Comparison of ENCODE assay signal across 9 cellular contexts in the genomic region with DNA sequence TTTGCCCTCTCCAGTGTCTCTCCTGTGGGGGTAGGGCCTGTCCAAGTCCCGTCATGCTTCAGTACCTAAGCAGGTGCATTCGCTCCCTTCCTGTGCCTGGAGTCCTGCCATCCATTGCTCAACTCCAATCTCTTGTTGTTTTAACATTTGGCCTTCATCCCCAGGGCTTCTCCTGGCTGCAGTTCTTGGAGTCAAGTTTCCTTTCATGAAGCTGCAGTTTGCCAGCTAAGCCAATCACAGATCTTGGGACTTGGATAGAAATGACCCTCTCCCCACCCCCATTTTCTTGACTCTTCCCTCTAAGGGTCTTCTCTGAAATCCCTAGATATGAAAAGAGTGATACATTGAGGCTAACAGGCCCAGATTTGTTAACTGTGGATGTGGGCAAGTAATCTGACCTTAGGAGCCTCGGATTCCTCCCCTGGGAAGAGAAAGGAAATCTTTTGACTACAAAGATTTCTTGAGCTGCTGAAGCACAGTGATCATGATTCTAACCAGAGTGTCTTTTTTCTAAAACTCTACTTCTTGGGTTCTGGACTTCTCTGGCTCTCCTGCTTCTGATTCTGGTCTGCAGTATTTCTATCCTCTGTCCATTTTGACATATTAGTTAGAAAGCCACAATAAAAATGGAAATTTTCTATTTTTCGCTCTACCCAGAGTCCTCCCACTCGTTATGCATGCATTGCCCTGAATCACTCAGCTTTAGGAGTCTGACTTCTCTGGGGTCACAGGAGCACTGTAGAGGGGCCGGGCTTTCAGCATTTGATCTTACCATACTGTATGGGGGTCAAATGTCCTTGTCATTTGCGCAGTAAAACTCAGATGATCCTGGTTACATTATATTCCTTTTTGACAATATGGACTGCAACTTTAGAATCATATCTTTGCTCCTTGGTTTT.
DNase-seq lines count a peak whose midpoint lies in the region; ATAC-seq and TF ChIP-seq lines count a peak whose summit lies in the region.
"Had no signal": no experiment of that assay in that cellular context is flagged by ENCODE, and none has a peak within 500 bp of the region (broad histone marks: within the 10 kb centered on the region; RNA-seq: fewer than 3 reads in every experiment).

No MANE protein-coding gene starts in this region.

- H3T11ph ChIP-seq in H9 (ENCODE audit: low read length), result no peak overlapping the region

- no CpG with 5 or more reads among the region's 7 CpGs for WGBS in H9 (ENCODE audit: extremely low coverage, insufficient read length, low lambda C conversion rate)
- 38 to 41% (median 41%) methylated on average over 7 of the region's 7 CpGs for WGBS in psoas muscle, 3 donors

- H2AFZ ChIP-seq in H9 (ENCODE audit: low read length), result peak overlapping the region; percentile 96

- H3K27me3 Mint-ChIP-seq in H9 (ENCODE audit: low read depth), result no peaks in the 10 kb centered on the region
- H3K27me3 Mint-ChIP-seq in naive thymus-derived CD4-positive, alpha-beta T cell, result peaks cover 0 to 4% (median 0%) of the 10 kb centered on the region in 5 donors

- H3K9me3 ChIP-seq in H9 (ENCODE audit: control insufficient read depth, low read depth, low read length) (no peaks in the 10 kb centered on the region), psoas muscle (no peaks in the 10 kb centered on the region)
- no peaks in the 10 kb centered on the region for H3K9me3 ChIP-seq in naive thymus-derived CD4-positive, alpha-beta T cell (ENCODE audit: control insufficient read depth in 2 of 3, low read length in 3 of 3)

- H2BK120ac ChIP-seq in H9 (ENCODE audit: low read depth, low read length, poor library complexity, severe bottlenecking), result no peak overlapping the region

- H3K4me3 ChIP-seq in fibroblast of villous mesenchyme (ENCODE audit: low read depth, low read length), result no peak overlapping the region
- H3K4me3 ChIP-seq in psoas muscle, result peak overlapping the region; percentile 11
- no peak overlapping the region for H3K4me3 ChIP-seq in naive thymus-derived CD4-positive, alpha-beta T cell (ENCODE audit: low read length)

- no peak for DNase-seq in H9
- DNase-seq in NCI-H510A treated with DMSO at 0.1 percent for 48 hours (lab: John Stamatoyannopoulos, UW), result peak; percentile 84
- peak; percentile 45 for DNase-seq in fibroblast of villous mesenchyme (ENCODE audit: low read depth)
- peak; percentile 31 to 75 for DNase-seq in psoas muscle
- no peak for DNase-seq in naive thymus-derived CD4-positive, alpha-beta T cell
- no peak for DNase-seq in medulla oblongata (ENCODE audit: extremely low spot score)
- DNase-seq: activated effector memory CD4-positive, alpha-beta T cell treated with Interleukin-2 at 50 U/mL for 16 hours had no signal

- no peak overlapping the region for H2AK5ac ChIP-seq in H9 (ENCODE audit: insufficient read length, low read length)

- H3K79me2 ChIP-seq in H9 (ENCODE audit: insufficient read depth, low read length), result no peaks in the 10 kb centered on the region

- H2BK12ac ChIP-seq in H9 (ENCODE audit: insufficient read length, low read depth, low read length), result no peak overlapping the region

- no peak for TF ChIP-seq CTCF in H9 (conservative IDR thresholded peaks at IDR 0.05)
- TF ChIP-seq CTCF in fibroblast of villous mesenchyme (IDR thresholded peaks at IDR 0.05; ENCODE audit: insufficient read depth, low read depth, low read length), result no peak
- no peak for TF ChIP-seq CTCF in psoas muscle (IDR thresholded peaks at IDR 0.05)

- no peaks in the 10 kb centered on the region for H3K36me3 Mint-ChIP-seq in H9 (ENCODE audit: insufficient read depth in 1 of 3, low read depth in 3 of 3)
- no peaks in the 10 kb centered on the region for H3K36me3 Mint-ChIP-seq in naive thymus-derived CD4-positive, alpha-beta T cell

- H3K9ac ChIP-seq in H9 (ENCODE audit: extremely low read depth, insufficient read length, low read length), result no peak overlapping the region

- H3K27me3 ChIP-seq in H9 (ENCODE audit: insufficient read depth, low read length) (no peaks in the 10 kb centered on the region), psoas muscle (ENCODE audit: insufficient read depth in 3 of 3, low read length in 2 of 3) (no peaks in the 10 kb centered on the region)
- no peaks in the 10 kb centered on the region for H3K27me3 ChIP-seq in naive thymus-derived CD4-positive, alpha-beta T cell (ENCODE audit: control insufficient read depth in 2 of 2, insufficient read depth in 2 of 2, low read length in 2 of 2)

- ATAC-seq in psoas muscle (peak; percentile 77 to 94 (median 90)), GM21515 (IDR thresholded peaks at IDR 0.05; ENCODE audit: unreplicated experiment) (no peak), GM19351 (IDR thresholded peaks at IDR 0.05; ENCODE audit: unreplicated experiment) (no peak)
- no peak for ATAC-seq in naive thymus-derived CD4-positive, alpha-beta T cell

- POLR2A ChIA-PET in naive thymus-derived CD4-positive, alpha-beta T cell (lab: Charles Lee), result no interaction called here

- H3K27ac ChIP-seq in H9 (ENCODE audit: insufficient read length, low read depth, low read length) (no peak overlapping the region), psoas muscle (peak overlapping the region; percentile 46)
- no peak overlapping the region for H3K27ac ChIP-seq in naive thymus-derived CD4-positive, alpha-beta T cell (ENCODE audit: low read depth, low read length)

- peak overlapping the region; percentile 14 to 46 (median 42); a peak in 4 of 7 replicates for H3K27ac Mint-ChIP-seq in H9
- peak overlapping the region in 1 of 9 donors; percentile 25 for H3K27ac Mint-ChIP-seq in naive thymus-derived CD4-positive, alpha-beta T cell

- no peak overlapping the region for H3K4me3 Mint-ChIP-seq in H9
- H3K4me3 Mint-ChIP-seq in naive thymus-derived CD4-positive, alpha-beta T cell, result no peak overlapping the region

- H2BK5ac ChIP-seq in H9 (ENCODE audit: insufficient read length, low read length), result no peak overlapping the region

- H3K14ac ChIP-seq in H9 (ENCODE audit: insufficient read depth, low read length), result no peak overlapping the region

- H2BK20ac ChIP-seq in H9 (ENCODE audit: low read depth, low read length, poor library complexity, severe bottlenecking), result no peak overlapping the region

- H3K23ac ChIP-seq in H9 (ENCODE audit: insufficient read length, low read depth, low read length), result no peak overlapping the region

- no peak overlapping the region for H4K8ac ChIP-seq in H9 (replicated peaks; ENCODE audit: insufficient read length, low read depth, low read length)

- no peak overlapping the region for H4K91ac ChIP-seq in H9 (ENCODE audit: insufficient read length, low read depth, low read length)

- intact Hi-C loops in psoas muscle (cut with DNase I), result no loop called here
- intact Hi-C loops in naive thymus-derived CD4-positive, alpha-beta T cell (cut with micrococcal nuclease), result no loop called here

- H3K56ac ChIP-seq in H9 (ENCODE audit: insufficient read length, low read depth, low read length), result no peak overlapping the region

- no peaks in the 10 kb centered on the region for H4K20me1 ChIP-seq in H9 (ENCODE audit: control insufficient read depth, insufficient read depth, insufficient read length)

- H4K5ac ChIP-seq in H9 (ENCODE audit: insufficient read length, low read depth, low read length), result no peak overlapping the region

- H3K4me1 ChIP-seq in H9 (ENCODE audit: insufficient read depth, low read length) (peaks cover 6% of the 10 kb centered on the region; the same call in 1 of the 2 replicates), psoas muscle (peaks cover 5% of the 10 kb centered on the region)
- no peaks in the 10 kb centered on the region for H3K4me1 ChIP-seq in naive thymus-derived CD4-positive, alpha-beta T cell (ENCODE audit: control insufficient read depth in 2 of 2, insufficient read depth in 2 of 2, low read length in 2 of 2)

- no peak overlapping the region for H2BK15ac ChIP-seq in H9 (ENCODE audit: low read depth, low read length)

- no peaks in the 10 kb centered on the region for H3K23me2 ChIP-seq in H9 (ENCODE audit: insufficient read length, low read depth, low read length, poor library complexity, severe bottlenecking)

- no peaks in the 10 kb centered on the region for H3K79me1 ChIP-seq in H9 (ENCODE audit: insufficient read depth, low read depth, low read length, poor library complexity, severe bottlenecking)

- H3K18ac ChIP-seq in H9 (ENCODE audit: insufficient read length, low read depth, low read length), result no peak overlapping the region

- H3K4me2 ChIP-seq in H9 (ENCODE audit: insufficient read depth, insufficient read length, low read length), result no peak overlapping the region

- CTCF ChIA-PET in naive thymus-derived CD4-positive, alpha-beta T cell (lab: Charles Lee), result no interaction called here

- H3K9me3 Mint-ChIP-seq in H9, result no peaks in the 10 kb centered on the region
- H3K9me3 Mint-ChIP-seq in naive thymus-derived CD4-positive, alpha-beta T cell, result peaks cover 0 to 2% (median 0%) of the 10 kb centered on the region in 11 donors

- no peaks in the 10 kb centered on the region for H3K36me3 ChIP-seq in psoas muscle (ENCODE audit: insufficient read depth in 1 of 2, low read depth in 1 of 2)
- no peaks in the 10 kb centered on the region for H3K36me3 ChIP-seq in naive thymus-derived CD4-positive, alpha-beta T cell (ENCODE audit: control insufficient read depth in 2 of 3, insufficient read depth in 3 of 3, low read length in 3 of 3)

- H3K4me1 Mint-ChIP-seq in H9, result peaks cover 11 to 16% of the 10 kb centered on the region in 2 experiments
- H3K4me1 Mint-ChIP-seq in naive thymus-derived CD4-positive, alpha-beta T cell, result no peaks in the 10 kb centered on the region

- H3K4ac ChIP-seq in H9 (ENCODE audit: low read depth, low read length), result no peak overlapping the region

Comparison
In these comparisons a context has a peak if more than half of its experiments do, and no peak if none do; other contexts are left out.
1. DNase-seq: peak in NCI-H510A treated with DMSO at 0.1 percent for 48 hours (single experiment), fibroblast of villous mesenchyme (single experiment) and psoas muscle (2 of 2); none in H9 (single experiment), naive thymus-derived CD4-positive, alpha-beta T cell (0 of 9) and medulla oblongata (single experiment).
2. ATAC-seq: peak in psoas muscle (4 of 4); none in naive thymus-derived CD4-positive, alpha-beta T cell (single experiment), GM21515 (single experiment) and GM19351 (single experiment).